In the genomic region with DNA sequence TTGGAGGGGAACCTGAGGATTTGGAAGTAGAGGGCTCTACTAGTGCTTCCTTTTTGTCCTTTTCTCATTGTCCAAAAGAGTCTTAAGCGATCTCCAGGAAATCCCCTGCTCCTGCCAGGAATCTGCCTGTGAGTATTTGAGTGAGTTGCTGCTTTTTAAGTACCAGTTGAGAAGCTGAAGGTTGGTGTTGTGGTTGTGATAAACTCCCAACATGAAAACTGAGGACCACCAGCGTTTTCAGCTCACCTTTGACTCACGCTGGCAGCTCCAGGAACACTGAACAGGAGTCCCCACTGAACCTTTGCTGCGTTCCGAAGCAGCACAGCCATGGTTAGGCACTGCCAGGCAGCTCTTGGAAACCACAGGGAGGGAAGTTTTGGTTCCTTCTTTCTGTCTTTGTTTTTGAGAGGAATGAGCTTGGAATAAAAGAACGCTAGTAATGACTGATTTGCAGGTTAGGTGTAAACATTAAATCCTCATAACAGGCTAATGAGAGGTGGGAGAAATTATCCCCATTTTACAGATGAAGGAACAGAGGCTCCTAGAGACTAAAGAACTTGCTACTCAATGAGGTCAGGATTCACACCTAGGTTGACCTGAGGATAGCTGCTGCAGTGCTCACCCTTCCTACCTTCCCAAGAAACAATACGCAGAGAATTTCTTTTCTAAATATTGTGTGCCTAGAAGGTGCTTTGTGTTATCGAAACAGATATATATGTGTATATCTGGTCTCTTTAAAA, we compare ENCODE assay signal across 9 cellular contexts.
DNase-seq lines count a peak whose midpoint lies in the region; ATAC-seq and TF ChIP-seq lines count a peak whose summit lies in the region.
"Had no signal": no experiment of that assay in that cellular context is flagged by ENCODE, and none has a peak within 500 bp of the region (broad histone marks: within the 10 kb centered on the region; RNA-seq: fewer than 3 reads in every experiment).

No MANE protein-coding gene starts in this region.

- intact Hi-C loops in sciatic nerve (cut with DNase I) = no loop called here

- H3K27me3 ChIP-seq in foreskin keratinocyte = no peaks in the 10 kb centered on the region

- TF ChIP-seq CTCF in foreskin keratinocyte (conservative IDR thresholded peaks at IDR 0.05) = no peak

- DNase-seq in ELF-1 (ENCODE audit: low read depth, low spot score) (peak; percentile 25), foreskin keratinocyte (peak in 1 of 2 donors; percentile 45), sciatic nerve (ENCODE audit: low spot score) (no peak), NAMALWA (ENCODE audit: low spot score) (no peak), ureter (ENCODE audit: low spot score) (no peak), NCI-H524 treated with DMSO at 0.1 percent for 48 hours (lab: John Stamatoyannopoulos, UW) (no peak), nucleus accumbens (lab: John Stamatoyannopoulos, UW) (no peak)
- DNase-seq: NCI-H1092 treated with DMSO at 0.1 percent for 48 hours had no signal

- ATAC-seq in SK-N-SH treated with all-trans-retinoic acid at 6 μM for 48 hours = peak; percentile 81
- ATAC-seq in foreskin keratinocyte = peak; percentile 62
- peak; percentile 59 for ATAC-seq in sciatic nerve

- peak overlapping the region; percentile 74 for H3K27ac ChIP-seq in foreskin keratinocyte

- peaks cover 3% of the 10 kb centered on the region for H3K4me1 ChIP-seq in foreskin keratinocyte

TF ChIP-seq in SK-N-SH treated with all-trans-retinoic acid at 6 μM for 48 hours, 23 proteins besides CTCF, POLR2A, EP300 and RAD21:
- TF ChIP-seq, protein P1, sequence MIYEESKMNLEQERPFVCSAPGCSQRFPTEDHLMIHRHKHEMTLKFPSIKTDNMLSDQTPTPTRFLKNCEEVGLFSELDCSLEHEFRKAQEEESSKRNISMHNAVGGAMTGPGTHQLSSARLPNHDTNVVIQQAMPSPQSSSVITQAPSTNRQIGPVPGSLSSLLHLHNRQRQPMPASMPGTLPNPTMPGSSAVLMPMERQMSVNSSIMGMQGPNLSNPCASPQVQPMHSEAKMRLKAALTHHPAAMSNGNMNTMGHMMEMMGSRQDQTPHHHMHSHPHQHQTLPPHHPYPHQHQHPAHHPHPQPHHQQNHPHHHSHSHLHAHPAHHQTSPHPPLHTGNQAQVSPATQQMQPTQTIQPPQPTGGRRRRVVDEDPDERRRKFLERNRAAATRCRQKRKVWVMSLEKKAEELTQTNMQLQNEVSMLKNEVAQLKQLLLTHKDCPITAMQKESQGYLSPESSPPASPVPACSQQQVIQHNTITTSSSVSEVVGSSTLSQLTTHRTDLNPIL (CRISPR knock-in tag; IDR thresholded peaks at IDR 0.05; ENCODE audit: low read depth) = no peak
- TF ChIP-seq TCF4 (CRISPR knock-in tag; IDR thresholded peaks at IDR 0.05; ENCODE audit: borderline replicate concordance) (no peak), SNAI2 (CRISPR knock-in tag; IDR thresholded peaks at IDR 0.05) (no peak), CSDC2 (CRISPR knock-in tag; IDR thresholded peaks at IDR 0.05) (no peak), BACH2 (CRISPR knock-in tag; IDR thresholded peaks at IDR 0.05; ENCODE audit: borderline replicate concordance) (no peak), GLIS3 (CRISPR knock-in tag; IDR thresholded peaks at IDR 0.05) (no peak), ESRRG (CRISPR knock-in tag; IDR thresholded peaks at IDR 0.05) (no peak), ZNF70 (CRISPR knock-in tag; IDR thresholded peaks at IDR 0.05) (no peak), OSR1 (CRISPR knock-in tag; IDR thresholded peaks at IDR 0.05) (no peak), ZNF8 (CRISPR knock-in tag; IDR thresholded peaks at IDR 0.05) (no peak), ZFP3 (CRISPR knock-in tag; IDR thresholded peaks at IDR 0.05) (no peak), TOX (CRISPR knock-in tag; IDR thresholded peaks at IDR 0.05; ENCODE audit: borderline replicate concordance) (no peak), ISL1 (CRISPR knock-in tag; IDR thresholded peaks at IDR 0.05) (no peak), ARNTL (CRISPR knock-in tag; IDR thresholded peaks at IDR 0.05; ENCODE audit: borderline replicate concordance, low read depth) (no peak), ZC3H10 (CRISPR knock-in tag; IDR thresholded peaks at IDR 0.05) (no peak), RARB (CRISPR knock-in tag; IDR thresholded peaks at IDR 0.05) (no peak), ZNF565 (CRISPR knock-in tag; conservative IDR thresholded peaks at IDR 0.05; ENCODE audit: low read depth) (no peak)
- TF ChIP-seq, protein P2, sequence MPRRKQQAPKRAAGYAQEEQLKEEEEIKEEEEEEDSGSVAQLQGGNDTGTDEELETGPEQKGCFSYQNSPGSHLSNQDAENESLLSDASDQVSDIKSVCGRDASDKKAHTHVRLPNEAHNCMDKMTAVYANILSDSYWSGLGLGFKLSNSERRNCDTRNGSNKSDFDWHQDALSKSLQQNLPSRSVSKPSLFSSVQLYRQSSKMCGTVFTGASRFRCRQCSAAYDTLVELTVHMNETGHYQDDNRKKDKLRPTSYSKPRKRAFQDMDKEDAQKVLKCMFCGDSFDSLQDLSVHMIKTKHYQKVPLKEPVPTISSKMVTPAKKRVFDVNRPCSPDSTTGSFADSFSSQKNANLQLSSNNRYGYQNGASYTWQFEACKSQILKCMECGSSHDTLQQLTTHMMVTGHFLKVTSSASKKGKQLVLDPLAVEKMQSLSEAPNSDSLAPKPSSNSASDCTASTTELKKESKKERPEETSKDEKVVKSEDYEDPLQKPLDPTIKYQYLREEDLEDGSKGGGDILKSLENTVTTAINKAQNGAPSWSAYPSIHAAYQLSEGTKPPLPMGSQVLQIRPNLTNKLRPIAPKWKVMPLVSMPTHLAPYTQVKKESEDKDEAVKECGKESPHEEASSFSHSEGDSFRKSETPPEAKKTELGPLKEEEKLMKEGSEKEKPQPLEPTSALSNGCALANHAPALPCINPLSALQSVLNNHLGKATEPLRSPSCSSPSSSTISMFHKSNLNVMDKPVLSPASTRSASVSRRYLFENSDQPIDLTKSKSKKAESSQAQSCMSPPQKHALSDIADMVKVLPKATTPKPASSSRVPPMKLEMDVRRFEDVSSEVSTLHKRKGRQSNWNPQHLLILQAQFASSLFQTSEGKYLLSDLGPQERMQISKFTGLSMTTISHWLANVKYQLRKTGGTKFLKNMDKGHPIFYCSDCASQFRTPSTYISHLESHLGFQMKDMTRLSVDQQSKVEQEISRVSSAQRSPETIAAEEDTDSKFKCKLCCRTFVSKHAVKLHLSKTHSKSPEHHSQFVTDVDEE (CRISPR knock-in tag; IDR thresholded peaks at IDR 0.05) = no peak
- TF ChIP-seq, protein P3, sequence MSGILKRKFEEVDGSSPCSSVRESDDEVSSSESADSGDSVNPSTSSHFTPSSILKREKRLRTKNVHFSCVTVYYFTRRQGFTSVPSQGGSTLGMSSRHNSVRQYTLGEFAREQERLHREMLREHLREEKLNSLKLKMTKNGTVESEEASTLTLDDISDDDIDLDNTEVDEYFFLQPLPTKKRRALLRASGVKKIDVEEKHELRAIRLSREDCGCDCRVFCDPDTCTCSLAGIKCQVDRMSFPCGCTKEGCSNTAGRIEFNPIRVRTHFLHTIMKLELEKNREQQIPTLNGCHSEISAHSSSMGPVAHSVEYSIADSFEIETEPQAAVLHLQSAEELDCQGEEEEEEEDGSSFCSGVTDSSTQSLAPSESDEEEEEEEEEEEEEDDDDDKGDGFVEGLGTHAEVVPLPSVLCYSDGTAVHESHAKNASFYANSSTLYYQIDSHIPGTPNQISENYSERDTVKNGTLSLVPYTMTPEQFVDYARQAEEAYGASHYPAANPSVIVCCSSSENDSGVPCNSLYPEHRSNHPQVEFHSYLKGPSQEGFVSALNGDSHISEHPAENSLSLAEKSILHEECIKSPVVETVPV (CRISPR knock-in tag; IDR thresholded peaks at IDR 0.05) = no peak
